Comparison of ENCODE assay signal across 1 cellular context in genomic region chr20:59448828-59449444, GRCh38.
TF ChIP-seq lines count a peak whose summit lies in the region.

No MANE protein-coding gene starts in this region.

TF ChIP-seq in SK-N-SH, 30 proteins besides CTCF, POLR2A, EP300 and RAD21 (continued from another document):
- no peak for TF ChIP-seq USF1 (IDR thresholded peaks at IDR 0.05; ENCODE audit: borderline replicate concordance, low read depth)
- TF ChIP-seq TCF12 (IDR thresholded peaks at IDR 0.05) = peak; percentile 34; the same call in 1 of the 2 replicates
- TF ChIP-seq JUND (IDR thresholded peaks at IDR 0.05) = peak; percentile 16; the same call in 1 of the 2 replicates
- no peak for TF ChIP-seq SMC3 (IDR thresholded peaks at IDR 0.05; ENCODE audit: low read depth, low read length)
- no peak for TF ChIP-seq MEF2A (IDR thresholded peaks at IDR 0.05; ENCODE audit: borderline replicate concordance, low read depth)
- no peak for TF ChIP-seq GABPA (IDR thresholded peaks at IDR 0.05; ENCODE audit: low read depth)
- TF ChIP-seq FOSL2 (IDR thresholded peaks at IDR 0.05; ENCODE audit: borderline replicate concordance, low read depth) = peak; percentile 58; the same call in 1 of the 2 replicates
- no peak for TF ChIP-seq POLR2AphosphoS5 (IDR thresholded peaks at IDR 0.05; ENCODE audit: low read depth, low read length)
- no peak for TF ChIP-seq TEAD4 (IDR thresholded peaks at IDR 0.05; ENCODE audit: borderline replicate concordance, insufficient read depth)
- no peak for TF ChIP-seq YY1 (IDR thresholded peaks at IDR 0.05; ENCODE audit: low read depth)
- TF ChIP-seq ELF1 (IDR thresholded peaks at IDR 0.05) = no peak
- no peak for TF ChIP-seq REST (IDR thresholded peaks at IDR 0.05; ENCODE audit: low read depth, low read length)
- TF ChIP-seq NRF1 (IDR thresholded peaks at IDR 0.05; ENCODE audit: low read depth, low read length) = no peak
- no peak for TF ChIP-seq TAF1 (IDR thresholded peaks at IDR 0.05; ENCODE audit: borderline replicate concordance, low read depth, low read length)
- TF ChIP-seq RCOR1 (IDR thresholded peaks at IDR 0.05; ENCODE audit: low read length) = no peak
TF ChIP-seq in SK-N-SH: peak in this region for 3.
